8 cellular contexts compared by ENCODE assay signal in genomic region chr10:42638821-42639270, GRCh38. TPM values are rescaled to one million over a fixed set of nuclear protein-coding genes. Genes with fewer than 3 reads are reported as not detected.
DNase-seq lines count a peak whose midpoint lies in the region; ATAC-seq and TF ChIP-seq lines count a peak whose summit lies in the region.

No MANE protein-coding gene starts in this region.

- TF ChIP-seq CTCF in Panc1 (IDR thresholded peaks at IDR 0.05), result no peak

- no TSS peak for BruUV-seq in Panc1 (replicated peaks; lab: Mats Ljungman, UMichigan)

- H2AFZ ChIP-seq in neuron (ENCODE audit: low read depth, low read length), result peak overlapping the region; percentile 84

- H3K9me3 Mint-ChIP-seq in CD4-positive, CD25-positive, alpha-beta regulatory T cell, result no peaks in the 10 kb centered on the region

- CTCF ChIA-PET in Panc1 (lab: Charles Lee), result no interaction called here

- DNase-seq in CD4-positive, CD25-positive, alpha-beta regulatory T cell, result peak in 2 of 3 donors; percentile 66 to 85
- DNase-seq in Panc1 (ENCODE audit: low read depth, low spot score) (no peak), NCI-H2107 (lab: John Stamatoyannopoulos, UW) (no peak), AG20443 (ENCODE audit: low spot score) (no peak), NCI-H69 (lab: John Stamatoyannopoulos, UW) (no peak)
- DNase-seq in effector memory CD4-positive, alpha-beta T cell, result peak in 1 of 3 donors; percentile 2

- no peaks in the 10 kb centered on the region for H3K36me3 ChIP-seq in CD4-positive, CD25-positive, alpha-beta regulatory T cell (ENCODE audit: control insufficient read depth, insufficient read depth, low read length)
- no peaks in the 10 kb centered on the region for H3K36me3 ChIP-seq in Panc1 (ENCODE audit: control insufficient read depth, insufficient read depth, low read length)
- H3K36me3 ChIP-seq in effector memory CD4-positive, alpha-beta T cell (ENCODE audit: control insufficient read depth, insufficient read depth, low read length), result peaks cover 5% of the 10 kb centered on the region
- H3K36me3 ChIP-seq in neuron (ENCODE audit: insufficient read depth, low read length), result no peaks in the 10 kb centered on the region

- H3K4me1 Mint-ChIP-seq in CD4-positive, CD25-positive, alpha-beta regulatory T cell, result peaks cover 14 to 45% (median 26%) of the 10 kb centered on the region in 4 donors

- POLR2A ChIA-PET in Panc1 (lab: Charles Lee), result no interaction called here

- peaks cover 14% of the 10 kb centered on the region for H3K36me3 Mint-ChIP-seq in CD4-positive, CD25-positive, alpha-beta regulatory T cell

- H3K4me1 ChIP-seq in CD4-positive, CD25-positive, alpha-beta regulatory T cell (ENCODE audit: control insufficient read depth, insufficient read depth, low read length, poor library complexity, severe bottlenecking), result peaks cover 22% of the 10 kb centered on the region
- H3K4me1 ChIP-seq in Panc1 (ENCODE audit: control insufficient read depth, insufficient read depth, low read length), result peaks cover 10% of the 10 kb centered on the region
- peaks cover 8% of the 10 kb centered on the region for H3K4me1 ChIP-seq in effector memory CD4-positive, alpha-beta T cell (ENCODE audit: control insufficient read depth, insufficient read depth, low read length, poor library complexity, severe bottlenecking)
- H3K4me1 ChIP-seq in neuron (ENCODE audit: insufficient read depth, low read length), result peaks cover 12% of the 10 kb centered on the region

- H3K27me3 ChIP-seq in CD4-positive, CD25-positive, alpha-beta regulatory T cell (ENCODE audit: control insufficient read depth, insufficient read depth, low read length), result no peaks in the 10 kb centered on the region
- H3K27me3 ChIP-seq in Panc1 (ENCODE audit: control insufficient read depth, insufficient read depth, low read length) (no peaks in the 10 kb centered on the region), neuron (ENCODE audit: insufficient read depth, low read length) (no peaks in the 10 kb centered on the region)
- no peaks in the 10 kb centered on the region for H3K27me3 ChIP-seq in effector memory CD4-positive, alpha-beta T cell (replicated peaks; ENCODE audit: control insufficient read depth, insufficient read depth, low read length, poor library complexity, severe bottlenecking)

- peak overlapping the region; percentile 93 to 99 (median 98) for H3K4me3 Mint-ChIP-seq in CD4-positive, CD25-positive, alpha-beta regulatory T cell

- peak overlapping the region; percentile 96 to 97 (median 97) for H3K27ac Mint-ChIP-seq in CD4-positive, CD25-positive, alpha-beta regulatory T cell

- H3K27me3 Mint-ChIP-seq in CD4-positive, CD25-positive, alpha-beta regulatory T cell, result no peaks in the 10 kb centered on the region

- H3K9me3 ChIP-seq in CD4-positive, CD25-positive, alpha-beta regulatory T cell (ENCODE audit: control insufficient read depth in 2 of 2, low read length in 2 of 2), result no peaks in the 10 kb centered on the region
- H3K9me3 ChIP-seq in Panc1 (ENCODE audit: control insufficient read depth, insufficient read depth, low read depth, low read length), result no peaks in the 10 kb centered on the region
- H3K9me3 ChIP-seq in effector memory CD4-positive, alpha-beta T cell (ENCODE audit: control insufficient read depth, low read length), result no peaks in the 10 kb centered on the region
- H3K9me3 ChIP-seq in neuron (ENCODE audit: low read length), result no peaks in the 10 kb centered on the region

- H3K27ac ChIP-seq in CD4-positive, CD25-positive, alpha-beta regulatory T cell (ENCODE audit: insufficient read depth, low read length, poor library complexity, severe bottlenecking), result peak overlapping the region; percentile 93
- peak overlapping the region; percentile 95 for H3K27ac ChIP-seq in Panc1 (ENCODE audit: low read length)
- peak overlapping the region; percentile 81 for H3K27ac ChIP-seq in effector memory CD4-positive, alpha-beta T cell (ENCODE audit: insufficient read depth, low read length, poor library complexity, severe bottlenecking)

- ATAC-seq in CD4-positive, CD25-positive, alpha-beta regulatory T cell (ENCODE audit: low read depth in 2 of 2), result peak in 1 of 2 donors; percentile 6
- no peak for ATAC-seq in Panc1
- no peak for ATAC-seq in HG02970 (IDR thresholded peaks at IDR 0.05; ENCODE audit: low FRiP score, unreplicated experiment)

- in situ Hi-C loops in Panc1 (cut with HindIII; ENCODE audit: low pct_unique_long_range_greater_than_20kb, low sequenced_read_pairs), result no loop called here

- peak overlapping the region; percentile 86 for H3K4me3 ChIP-seq in CD4-positive, CD25-positive, alpha-beta regulatory T cell (ENCODE audit: low read depth, low read length)
- H3K4me3 ChIP-seq in Panc1 (ENCODE audit: low read depth in 2 of 2, low read length in 2 of 2), result peak overlapping the region; percentile 65 to 80
- peak overlapping the region; percentile 65 for H3K4me3 ChIP-seq in effector memory CD4-positive, alpha-beta T cell (ENCODE audit: insufficient read depth, low read depth, low read length, poor library complexity, severe bottlenecking)
- H3K4me3 ChIP-seq in neuron (ENCODE audit: low read length), result peak overlapping the region; percentile 80

- intact Hi-C loops in Panc1 (cut with micrococcal nuclease; ENCODE audit: unreplicated experiment), result loop anchor here (10.0 kb wide), 1 partner anchor 84 kb away; no protein-coding TSS in a partner anchor

RNA-seq across cellular contexts. Expression of gene ZNF33B, which starts 0.5 kb away (rescaled TPM):
- total RNA-seq in CD4-positive, CD25-positive, alpha-beta regulatory T cell, result 23.5 TPM
- polyA plus RNA-seq in CD4-positive, CD25-positive, alpha-beta regulatory T cell, result 10 to 100 TPM in 1 of 4 donors, 1 to 10 TPM in 3; 7.1 to 10.0 (median 9.0) TPM
- total RNA-seq in Panc1 (2021; ENCODE audit: unreplicated experiment), result 25.1 TPM
- 6.2 TPM for polyA plus RNA-seq in Panc1 (2012; ENCODE audit: insufficient read length)

Comparison
In these comparisons a context has a peak if more than half of its experiments do, and no peak if none do; other contexts are left out.
1. DNase-seq: peak in CD4-positive, CD25-positive, alpha-beta regulatory T cell (2 of 3); none in Panc1 (single experiment), NCI-H2107 (single experiment), AG20443 (single experiment) and NCI-H69 (single experiment).
2. Peak in every context shown above with its lines, with median percentiles within 50 percentile points of each other: H3K27ac ChIP-seq and H3K4me3 ChIP-seq.